ENCODE assay signal across 17 cellular contexts in the genomic region with DNA sequence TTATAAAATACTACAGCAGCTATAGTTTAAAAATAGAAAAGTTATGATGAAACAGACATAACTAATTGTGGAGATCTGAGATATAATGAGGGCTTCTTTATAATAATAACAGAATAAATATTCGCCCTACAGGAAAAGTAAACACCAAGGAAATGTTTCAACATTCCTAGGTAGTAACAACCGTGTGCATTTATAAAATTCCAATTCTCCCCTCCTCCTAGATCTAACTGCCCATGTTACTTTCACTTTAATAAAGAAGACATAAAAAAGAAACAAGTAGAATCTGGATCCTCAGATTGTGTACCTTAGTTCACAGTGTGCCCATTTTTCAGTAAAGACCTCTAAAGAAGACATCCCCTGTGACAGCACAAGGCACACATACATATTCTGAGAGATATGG. TPM values are rescaled to one million over a fixed set of nuclear protein-coding genes. Genes with fewer than 3 reads are reported as not detected.
DNase-seq lines count a peak whose midpoint lies in the region; TF ChIP-seq lines count a peak whose summit lies in the region.
"Had no signal": no experiment of that assay in that cellular context is flagged by ENCODE, and none has a peak within 500 bp of the region (broad histone marks: within the 10 kb centered on the region; RNA-seq: fewer than 3 reads in every experiment).

No MANE protein-coding gene starts in this region.

- no peaks in the 10 kb centered on the region for H3K4me1 ChIP-seq in mammary epithelial cell (ENCODE audit: insufficient read depth, low read length)
- peaks cover 0 to 3% of the 10 kb centered on the region in 2 donors for H3K4me1 ChIP-seq in mucosa of rectum (ENCODE audit: control insufficient read depth in 2 of 2, insufficient read depth in 2 of 2, low read length in 2 of 2)
- peaks cover 0 to 54% (median 25%) of the 10 kb centered on the region in 4 donors for H3K4me1 ChIP-seq in tibial artery

- no peak for TF ChIP-seq CTCF in MCF 10A (IDR thresholded peaks at IDR 0.05; ENCODE audit: unreplicated experiment)
- TF ChIP-seq CTCF in mammary epithelial cell (conservative IDR thresholded peaks at IDR 0.05 in 1 of 2, IDR thresholded peaks at IDR 0.05 in 1 of 2; ENCODE audit: extremely low read depth in 1 of 2, insufficient read depth in 1 of 2, low read depth in 1 of 2, low read length in 2 of 2): no peak
- TF ChIP-seq CTCF in coronary artery (IDR thresholded peaks at IDR 0.05): no peak
- no peak for TF ChIP-seq CTCF in tibial artery (IDR thresholded peaks at IDR 0.05)
- TF ChIP-seq CTCF in glutamatergic neuron (IDR thresholded peaks at IDR 0.05; ENCODE audit: partially characterized antibody, unreplicated experiment): no peak

- CTCF ChIA-PET in MCF 10A (lab: Yijun Ruan, JAX) (interaction anchor here (1.1 to 2.3 kb wide), 2 partner anchors 20 to 22 kb away, joined by 3 to 7 read pairs; no protein-coding TSS in a partner anchor), mammary epithelial cell (lab: Charles Lee; ENCODE audit: low non-redundant PET) (no interaction called here)

- H3K4me3 Mint-ChIP-seq in MCF 10A (ENCODE audit: unreplicated experiment): peak overlapping the region; percentile 6
- H3K4me3 Mint-ChIP-seq in glutamatergic neuron (ENCODE audit: unreplicated experiment): no peak overlapping the region
- H3K4me3 Mint-ChIP-seq: activated CD8-positive, alpha-beta T cell treated with anti-CD3 and anti-CD28 coated beads, Interleukin-2, amount 10 ng/mL, durations not matched to agents 7 days and 5 days; activated T-helper 1 cell treated with anti-CD3 and anti-CD28 coated beads, Interleukin-12 subunit alpha, Interleukin-12 subunit beta, Interleukin-2, Interleukin-4 antibody, amounts not matched to agents 30 ng/mL and 10 ng/mL and 1 ng/mL, durations not matched to agents 14 hours and 24 hours and 36 hours; CD4-positive, alpha-beta memory T cell had no signal

- peak overlapping the region; percentile 76 for H3K27ac Mint-ChIP-seq in MCF 10A (ENCODE audit: low read depth, unreplicated experiment)
- H3K27ac Mint-ChIP-seq in glutamatergic neuron (ENCODE audit: unreplicated experiment): no peak overlapping the region
- H3K27ac Mint-ChIP-seq: activated CD8-positive, alpha-beta T cell treated with anti-CD3 and anti-CD28 coated beads, Interleukin-2, amount 10 ng/mL, durations not matched to agents 7 days and 5 days; activated T-helper 1 cell treated with anti-CD3 and anti-CD28 coated beads, Interleukin-12 subunit alpha, Interleukin-12 subunit beta, Interleukin-2, Interleukin-4 antibody, amounts not matched to agents 30 ng/mL and 10 ng/mL and 1 ng/mL, durations not matched to agents 14 hours and 24 hours and 36 hours had no signal

- in situ Hi-C loops in mammary epithelial cell (cut with MboI; ENCODE audit: low sequenced_read_pairs in 2 of 2): no loop called here

- H3K36me3 ChIP-seq in mammary epithelial cell (ENCODE audit: insufficient read depth, low read length): peaks cover 51% of the 10 kb centered on the region
- H3K36me3 ChIP-seq in mucosa of rectum (ENCODE audit: control insufficient read depth in 2 of 2, insufficient read depth in 2 of 2, low read length in 2 of 2): peaks cover 20 to 47% of the 10 kb centered on the region in 2 donors
- H3K36me3 ChIP-seq in tibial artery: peaks cover 26 to 51% (median 40%) of the 10 kb centered on the region in 3 donors
- H3K36me3 ChIP-seq: ovary had no signal

- 51% methylated on average over 2 of the region's 2 CpGs for WGBS in mammary epithelial cell (ENCODE audit: low coverage, missing lambda C conversion rate)

- intact Hi-C loops in MCF 10A (cut with micrococcal nuclease) (no loop called here), mammary epithelial cell (cut with micrococcal nuclease) (no loop called here), tibial artery (cut with DNase I; ENCODE audit: low total_unique reads) (no loop called here)

- H3K79me2 ChIP-seq in mammary epithelial cell (ENCODE audit: insufficient read depth, low read length): peaks cover 54% of the 10 kb centered on the region

- H3K4me3 ChIP-seq in mammary epithelial cell (replicated peaks in 1 of 3; ENCODE audit: insufficient read depth in 1 of 3, low read depth in 2 of 3, low read length in 3 of 3): no peak overlapping the region
- no peak overlapping the region for H3K4me3 ChIP-seq in coronary artery
- H3K4me3 ChIP-seq in mucosa of rectum (ENCODE audit: low read length in 2 of 2): no peak overlapping the region
- H3K4me3 ChIP-seq in tibial artery: no peak overlapping the region
- H3K4me3 ChIP-seq: MG63, ovary had no signal

- H3K4me1 Mint-ChIP-seq in MCF 10A (ENCODE audit: insufficient read depth, unreplicated experiment) (peaks cover 5% of the 10 kb centered on the region), glutamatergic neuron (ENCODE audit: low read depth, unreplicated experiment) (no peaks in the 10 kb centered on the region)

- H3K4me2 ChIP-seq in mammary epithelial cell (ENCODE audit: insufficient read depth, low read depth, low read length): no peak overlapping the region

- H3K9me3 ChIP-seq in mammary epithelial cell (replicated peaks; ENCODE audit: insufficient read depth, low read length) (no peaks in the 10 kb centered on the region), mucosa of rectum (ENCODE audit: control insufficient read depth in 2 of 2, low read length in 2 of 2) (no peaks in the 10 kb centered on the region), tibial artery (no peaks in the 10 kb centered on the region)
- H3K9me3 ChIP-seq: MG63, ovary had no signal

- H4K20me1 ChIP-seq in mammary epithelial cell (ENCODE audit: insufficient read depth, low read length): no peaks in the 10 kb centered on the region

- H3K27me3 ChIP-seq in mammary epithelial cell (ENCODE audit: insufficient read depth, low read length): no peaks in the 10 kb centered on the region
- no peaks in the 10 kb centered on the region for H3K27me3 ChIP-seq in mucosa of rectum (ENCODE audit: control insufficient read depth in 2 of 2, insufficient read depth in 2 of 2, low read length in 2 of 2)
- H3K27me3 ChIP-seq in tibial artery: no peaks in the 10 kb centered on the region
- H3K27me3 ChIP-seq: MG63, ovary had no signal

- H3K27me3 Mint-ChIP-seq in MCF 10A (ENCODE audit: insufficient read depth, unreplicated experiment): no peaks in the 10 kb centered on the region
- H3K27me3 Mint-ChIP-seq in glutamatergic neuron (ENCODE audit: unreplicated experiment): no peaks in the 10 kb centered on the region
- H3K27me3 Mint-ChIP-seq: CD4-positive, alpha-beta memory T cell had no signal

- no peak overlapping the region for H2AFZ ChIP-seq in mammary epithelial cell (ENCODE audit: low read depth, low read length)

- H3K27ac ChIP-seq in mammary epithelial cell (ENCODE audit: insufficient read depth, low read depth, low read length) (no peak overlapping the region), coronary artery (peak overlapping the region; percentile 18 to 44), mucosa of rectum (ENCODE audit: low read depth in 2 of 2, low read length in 2 of 2) (peak overlapping the region; percentile 6 to 24), tibial artery (peak overlapping the region; percentile 36 to 64)
- H3K27ac ChIP-seq: ovary had no signal

- H3K36me3 Mint-ChIP-seq in MCF 10A (ENCODE audit: insufficient read depth, unreplicated experiment) (peaks cover 81% of the 10 kb centered on the region), glutamatergic neuron (ENCODE audit: unreplicated experiment) (no peaks in the 10 kb centered on the region)

- dilution Hi-C loops in mammary epithelial cell (cut with HindIII; ENCODE audit: low sequenced_read_pairs): no loop called here

- BruUV-seq in MCF 10A (replicated peaks; lab: Mats Ljungman, UMichigan) (no TSS peak), mammary epithelial cell (replicated peaks; lab: Mats Ljungman, UMichigan) (no TSS peak)

- no peak for DNase-seq in MCF 10A (ENCODE audit: unreplicated experiment)
- DNase-seq in mammary epithelial cell: no peak
- no peak for DNase-seq in coronary artery (ENCODE audit: low spot score)
- DNase-seq in tibial artery: no peak
- no peak for DNase-seq in NCI-H2107 (lab: John Stamatoyannopoulos, UW)
- no peak for DNase-seq in glutamatergic neuron
- no peak for DNase-seq in RKO (ENCODE audit: low spot score)
- DNase-seq: activated CD8-positive, alpha-beta T cell treated with anti-CD3 and anti-CD28 coated beads, Interleukin-2, amount 10 ng/mL, durations not matched to agents 7 days and 5 days; CD4-positive, alpha-beta memory T cell; DND-41; MG63; NCI-H2081; NCI-H748 treated with DMSO at 0.1 percent for 48 hours; ovary; stimulated activated naive CD4-positive, alpha-beta T cell had no signal

- H3K9me3 Mint-ChIP-seq in MCF 10A (ENCODE audit: unreplicated experiment) (no peaks in the 10 kb centered on the region), glutamatergic neuron (ENCODE audit: unreplicated experiment) (peaks cover 2% of the 10 kb centered on the region)
- H3K9me3 Mint-ChIP-seq: activated T-helper 1 cell treated with anti-CD3 and anti-CD28 coated beads, Interleukin-12 subunit alpha, Interleukin-12 subunit beta, Interleukin-2, Interleukin-4 antibody, amounts not matched to agents 30 ng/mL and 10 ng/mL and 1 ng/mL, durations not matched to agents 14 hours and 24 hours and 36 hours; CD4-positive, alpha-beta memory T cell had no signal

- POLR2A ChIA-PET in MCF 10A (lab: Yijun Ruan, JAX): no interaction called here

- H3K9ac ChIP-seq in mammary epithelial cell (ENCODE audit: insufficient read depth, low read length) (no peak overlapping the region), mucosa of rectum (ENCODE audit: low read depth in 1 of 2, low read length in 2 of 2) (no peak overlapping the region)

RNA-seq across cellular contexts. Expression of gene MN1, which starts 57.8 kb away (rescaled TPM):
- total RNA-seq in MCF 10A (2022) (3.9 and 5.7 TPM in 2 replicates), mammary epithelial cell (10 to 100 TPM in 1 of 2 donors, 1 to 10 TPM in 1; 1.5 to 14.0 TPM), glutamatergic neuron (ENCODE audit: unreplicated experiment) (0.91 TPM)
- 7.2 TPM for polyA plus RNA-seq in mammary epithelial cell
- 5.8 TPM for polyA minus RNA-seq in mammary epithelial cell

RNA-seq across cellular contexts. Expression of gene PITPNB, which starts 59.7 kb away (rescaled TPM):
- total RNA-seq in MCF 10A (2022): 93.1 and 124 TPM in 2 replicates
- 100 to 1,000 TPM in 1 of 2 donors, 10 to 100 TPM in 1; 33.5 to 125 TPM for total RNA-seq in mammary epithelial cell
- polyA plus RNA-seq in mammary epithelial cell: 43.8 TPM
- polyA minus RNA-seq in mammary epithelial cell: 69.6 TPM
- total RNA-seq in glutamatergic neuron (ENCODE audit: unreplicated experiment): 66.6 TPM
